ENCODE assay signal across 7 cellular contexts in genomic region chr4:54063737-54064316, GRCh38. TPM values are rescaled to one million over a fixed set of nuclear protein-coding genes. Genes with fewer than 3 reads are reported as not detected.
DNase-seq lines count a peak whose midpoint lies in the region; ATAC-seq, FAIRE-seq and TF ChIP-seq lines count a peak whose summit lies in the region.

No MANE protein-coding gene starts in this region.

- H3K27ac ChIP-seq in foreskin keratinocyte (peak overlapping the region; percentile 85), osteoblast (ENCODE audit: low read depth, low read length) (peak overlapping the region; percentile 78), uterus (peak overlapping the region; percentile 92 to 95)

- H3K4me1 ChIP-seq in foreskin keratinocyte, result peaks cover 51% of the 10 kb centered on the region
- H3K4me1 ChIP-seq in osteoblast (ENCODE audit: insufficient read depth, low read length), result peaks cover 63% of the 10 kb centered on the region
- peaks cover 0 to 3% of the 10 kb centered on the region in 2 donors for H3K4me1 ChIP-seq in uterus

- peak overlapping the region; percentile 93 for H3K4me2 ChIP-seq in osteoblast (ENCODE audit: insufficient read depth, low read length)

- TF ChIP-seq CTCF in HFFc6 (IDR thresholded peaks at IDR 0.05), result no peak
- no peak for TF ChIP-seq CTCF in foreskin keratinocyte (conservative IDR thresholded peaks at IDR 0.05)
- no peak for TF ChIP-seq CTCF in osteoblast (IDR thresholded peaks at IDR 0.05; ENCODE audit: extremely low read depth, low read depth, low read length)
- no peak for TF ChIP-seq CTCF in uterus (IDR thresholded peaks at IDR 0.05)

- peak overlapping the region; percentile 93 for H3K4me3 Mint-ChIP-seq in HFFc6

- intact Hi-C loops in uterus (cut with DNase I; ENCODE audit: low total_unique reads), result no loop called here

- DNase-seq in GM18507 (ENCODE audit: extremely low spot score, insufficient read length, low read depth) (peak; percentile 8), HFFc6 (no peak), NCI-H526 (lab: John Stamatoyannopoulos, UW) (peak; percentile 25 to 57), foreskin keratinocyte (peak in 1 of 2 donors; percentile 22), osteoblast (ENCODE audit: insufficient read length, low spot score, missing footprints) (peak; percentile 81), uterus (peak; percentile 29 to 39)
- peak; percentile 80 for DNase-seq in activated effector memory CD4-positive, alpha-beta T cell treated with anti-CD3 and anti-CD28 coated beads, Interleukin-2, amount 50 U/mL, for 16 hours

- no peak for TF ChIP-seq POLR2A in uterus (IDR thresholded peaks at IDR 0.05)

- H4K20me1 ChIP-seq in osteoblast (ENCODE audit: insufficient read depth, low read length), result peaks cover 42% of the 10 kb centered on the region

- peaks cover 22% of the 10 kb centered on the region for H3K36me3 Mint-ChIP-seq in HFFc6 (ENCODE audit: low read depth)

- peaks cover 55% of the 10 kb centered on the region for H3K79me2 ChIP-seq in osteoblast (ENCODE audit: insufficient read depth, low read length)

- no peaks in the 10 kb centered on the region for H3K9me3 Mint-ChIP-seq in HFFc6

- peak; percentile 19 for ATAC-seq in foreskin keratinocyte

- no peaks in the 10 kb centered on the region; the same call in 1 of the 2 replicates for H3K27me3 Mint-ChIP-seq in HFFc6 (ENCODE audit: insufficient read depth)

- no peaks in the 10 kb centered on the region for H3K36me3 ChIP-seq in osteoblast (ENCODE audit: insufficient read depth, low read length)
- no peaks in the 10 kb centered on the region for H3K36me3 ChIP-seq in uterus

- H3K27me3 ChIP-seq in foreskin keratinocyte, result no peaks in the 10 kb centered on the region
- H3K27me3 ChIP-seq in osteoblast (ENCODE audit: insufficient read depth, low read length), result no peaks in the 10 kb centered on the region
- no peaks in the 10 kb centered on the region for H3K27me3 ChIP-seq in uterus

- FAIRE-seq in GM18507 (lab: Jason Lieb, UNC), result no peak

- peak overlapping the region; percentile 49 for H2AFZ ChIP-seq in osteoblast (ENCODE audit: low read length)

- no peaks in the 10 kb centered on the region for H3K9me3 ChIP-seq in osteoblast (ENCODE audit: low read depth, low read length)
- H3K9me3 ChIP-seq in uterus, result no peaks in the 10 kb centered on the region

- H3K4me1 Mint-ChIP-seq in HFFc6 (ENCODE audit: low read depth), result peaks cover 70% of the 10 kb centered on the region

- H3K4me3 ChIP-seq in osteoblast (ENCODE audit: insufficient read depth, low read length) (peak overlapping the region; percentile 95), uterus (peak overlapping the region; percentile 99 to 100)

- H3K27ac Mint-ChIP-seq in HFFc6, result peak overlapping the region; percentile 94

RNA-seq across cellular contexts. Expression of gene CHIC2, which starts 0.6 kb away (rescaled TPM):
- total RNA-seq in HFFc6 (2021; fragmentation: NEBNext Ultra II Directional; extraction: Animal tissue kit (Norgen Biotek cat#: 25700)), result 10 to 100 TPM; 23.5 to 30.2 (median 27.5) TPM
- 21.8 and 22.4 TPM in 2 replicates for total RNA-seq in foreskin keratinocyte
- 14.7 and 16.8 TPM in 2 replicates for polyA plus RNA-seq in foreskin keratinocyte
- total RNA-seq in osteoblast, result 66.6 and 73.1 TPM in 2 replicates
- total RNA-seq in uterus, result 10 to 100 TPM; 26.0 to 80.2 (median 52.8) TPM

RNA-seq across cellular contexts. Expression of gene GSX2, which starts 36.1 kb away (rescaled TPM):
- not detected for total RNA-seq in HFFc6 (2021; fragmentation: NEBNext Ultra II Directional; extraction: Animal tissue kit (Norgen Biotek cat#: 25700))
- not detected in 2 replicates for total RNA-seq in foreskin keratinocyte
- not detected in 2 replicates for polyA plus RNA-seq in foreskin keratinocyte
- not detected in 2 replicates for total RNA-seq in osteoblast
- not detected for total RNA-seq in uterus
